22 cellular contexts compared by ENCODE assay signal in genomic region chr1:37133276-37134145, GRCh38.
A peak's percentile ranks its signal among the peaks of the same experiment; 100 is the strongest.
DNase-seq lines count a peak whose midpoint lies in the region; ATAC-seq and TF ChIP-seq lines count a peak whose summit lies in the region.
"Had no signal": no experiment of that assay in that cellular context is flagged by ENCODE, and none has a peak within 500 bp of the region (broad histone marks: within the 10 kb centered on the region; RNA-seq: fewer than 3 reads in every experiment).

No MANE protein-coding gene starts in this region.

- peak overlapping the region; percentile 29 for H2AK5ac ChIP-seq in neuronal stem cell (ENCODE audit: low read depth, low read length)

- H3K27me3 Mint-ChIP-seq in glutamatergic neuron (ENCODE audit: unreplicated experiment) = peaks cover 10% of the 10 kb centered on the region

- H3K4me1 ChIP-seq in neuronal stem cell (ENCODE audit: control insufficient read depth in 2 of 2, insufficient read depth in 1 of 2, low read depth in 1 of 2, low read length in 2 of 2) = peaks cover 0 to 4% of the 10 kb centered on the region in 2 donors

- H3K4me3 Mint-ChIP-seq in glutamatergic neuron (ENCODE audit: unreplicated experiment) = peak overlapping the region; percentile 51
- H3K4me3 Mint-ChIP-seq: B cell, CD14-positive monocyte had no signal

- peaks cover 24% of the 10 kb centered on the region for H3K4me1 Mint-ChIP-seq in glutamatergic neuron (ENCODE audit: low read depth, unreplicated experiment)
- H3K4me1 Mint-ChIP-seq: CD14-positive monocyte had no signal

- H3K9me3 Mint-ChIP-seq in glutamatergic neuron (ENCODE audit: unreplicated experiment) = peaks cover 3% of the 10 kb centered on the region

- no peak overlapping the region for H2AFZ ChIP-seq in neuronal stem cell (ENCODE audit: low read length)
- H2AFZ ChIP-seq: PC-9 had no signal

- peaks cover 0 to 17% (median 0%) of the 10 kb centered on the region in 3 experiments for H3K27me3 ChIP-seq in neuronal stem cell (ENCODE audit: control insufficient read depth in 3 of 3, insufficient read depth in 3 of 3, low read depth in 1 of 3, low read length in 3 of 3)

- intact Hi-C loops in sciatic nerve (cut with DNase I) = loop anchor here (1.0 kb wide), 1 partner anchor 23 kb away; no protein-coding TSS in a partner anchor

- peak overlapping the region; percentile 39 for H2BK15ac ChIP-seq in neuronal stem cell (ENCODE audit: low read length)

- H3K4ac ChIP-seq in neuronal stem cell (ENCODE audit: low read length) = no peak overlapping the region

- peak; percentile 8 for DNase-seq in NCI-H2171 treated with DMSO at 0.1 percent for 48 hours (lab: John Stamatoyannopoulos, UW)
- DNase-seq in NCI-H2171 (lab: John Stamatoyannopoulos, UW) = no peak
- peak; percentile 55 for DNase-seq in glutamatergic neuron
- no peak for DNase-seq in neuronal stem cell (ENCODE audit: low spot score)
- peak; percentile 29 for DNase-seq in superior temporal gyrus (ENCODE audit: extremely low spot score)
- no peak for DNase-seq in sciatic nerve (ENCODE audit: low spot score)
- DNase-seq: 8988T, DMS79, H7, KG1, NCI-H1092 treated with DMSO at 0.1 percent for 48 hours, NCI-H1436 treated with DMSO at 0.1 percent for 48 hours, NCI-H2029 treated with DMSO at 0.1 percent for 48 hours, NCI-H510A treated with DMSO at 0.1 percent for 48 hours, NCI-H748 treated with DMSO at 0.1 percent for 48 hours, PC-9, RPMI8226, SHP77 had no signal

- WGBS in neuronal stem cell (ENCODE audit: extremely low coverage in 2 of 2, insufficient read length in 2 of 2, insufficient replicate concordance in 1 of 2), 2 donors = no CpG with 5 or more reads among the region's 19 CpGs

- H3K36me3 Mint-ChIP-seq in glutamatergic neuron (ENCODE audit: unreplicated experiment) = no peaks in the 10 kb centered on the region
- H3K36me3 Mint-ChIP-seq: CD14-positive monocyte had no signal

- peak overlapping the region; percentile 39 for H3K18ac ChIP-seq in neuronal stem cell (ENCODE audit: low read length)

- no peak overlapping the region for H3K27ac ChIP-seq in neuronal stem cell (replicated peaks; ENCODE audit: low read length)
- H3K27ac ChIP-seq: PC-9 had no signal

- no peaks in the 10 kb centered on the region for H3K9me3 ChIP-seq in neuronal stem cell (replicated peaks in 1 of 2; ENCODE audit: control insufficient read depth in 2 of 2, insufficient read depth in 1 of 2, low read depth in 1 of 2, low read length in 2 of 2)

- ATAC-seq in esophagus mucosa (no peak), HG02884 (IDR thresholded peaks at IDR 0.05; ENCODE audit: unreplicated experiment) (no peak), sciatic nerve (no peak)

- H2BK5ac ChIP-seq in neuronal stem cell (ENCODE audit: low read length) = no peak overlapping the region

- no peak overlapping the region for H2BK120ac ChIP-seq in neuronal stem cell (ENCODE audit: low read depth, low read length)

- no peak overlapping the region for H3K9ac ChIP-seq in neuronal stem cell (ENCODE audit: low read depth, low read length, poor library complexity)

- H3K36me3 ChIP-seq in neuronal stem cell (replicated peaks in 1 of 2; ENCODE audit: control insufficient read depth in 2 of 2, insufficient read depth in 2 of 2, low read length in 2 of 2) = no peaks in the 10 kb centered on the region

- H4K91ac ChIP-seq in neuronal stem cell (ENCODE audit: low read depth, low read length, poor library complexity) = no peak overlapping the region

- H4K8ac ChIP-seq in neuronal stem cell (ENCODE audit: low read depth, low read length) = peak overlapping the region; percentile 17

- H2BK12ac ChIP-seq in neuronal stem cell (ENCODE audit: low read length) = peak overlapping the region; percentile 33

- no peaks in the 10 kb centered on the region for H3K79me1 ChIP-seq in neuronal stem cell (ENCODE audit: low read depth, low read length)

- peak overlapping the region; percentile 23 for H3K23ac ChIP-seq in neuronal stem cell (ENCODE audit: low read depth, low read length, poor library complexity)

- H3K14ac ChIP-seq in neuronal stem cell (ENCODE audit: low read length) = no peak overlapping the region

- H3K4me3 ChIP-seq in neuronal stem cell (ENCODE audit: low read length in 2 of 2) = peak overlapping the region in 1 of 2 donors; percentile 26
- H3K4me3 ChIP-seq: PC-9 had no signal

- TF ChIP-seq CTCF in glutamatergic neuron (IDR thresholded peaks at IDR 0.05; ENCODE audit: partially characterized antibody, unreplicated experiment) = no peak

- no peak overlapping the region for H3K4me2 ChIP-seq in neuronal stem cell (ENCODE audit: insufficient read depth, low read length, poor library complexity, severe bottlenecking)
- H3K4me2 ChIP-seq: PC-9 had no signal

- peak overlapping the region; percentile 73 for H3K27ac Mint-ChIP-seq in glutamatergic neuron (ENCODE audit: unreplicated experiment)
- H3K27ac Mint-ChIP-seq: B cell, CD14-positive monocyte had no signal

Comparison
In these comparisons a context has a peak if more than half of its experiments do, and no peak if none do; other contexts are left out.
1. DNase-seq: peak in NCI-H2171 treated with DMSO at 0.1 percent for 48 hours (single experiment), glutamatergic neuron (single experiment) and superior temporal gyrus (single experiment); none in NCI-H2171 (single experiment), neuronal stem cell (single experiment) and sciatic nerve (single experiment).